Comparison of ENCODE assay signal across 14 cellular contexts in the genomic region with DNA sequence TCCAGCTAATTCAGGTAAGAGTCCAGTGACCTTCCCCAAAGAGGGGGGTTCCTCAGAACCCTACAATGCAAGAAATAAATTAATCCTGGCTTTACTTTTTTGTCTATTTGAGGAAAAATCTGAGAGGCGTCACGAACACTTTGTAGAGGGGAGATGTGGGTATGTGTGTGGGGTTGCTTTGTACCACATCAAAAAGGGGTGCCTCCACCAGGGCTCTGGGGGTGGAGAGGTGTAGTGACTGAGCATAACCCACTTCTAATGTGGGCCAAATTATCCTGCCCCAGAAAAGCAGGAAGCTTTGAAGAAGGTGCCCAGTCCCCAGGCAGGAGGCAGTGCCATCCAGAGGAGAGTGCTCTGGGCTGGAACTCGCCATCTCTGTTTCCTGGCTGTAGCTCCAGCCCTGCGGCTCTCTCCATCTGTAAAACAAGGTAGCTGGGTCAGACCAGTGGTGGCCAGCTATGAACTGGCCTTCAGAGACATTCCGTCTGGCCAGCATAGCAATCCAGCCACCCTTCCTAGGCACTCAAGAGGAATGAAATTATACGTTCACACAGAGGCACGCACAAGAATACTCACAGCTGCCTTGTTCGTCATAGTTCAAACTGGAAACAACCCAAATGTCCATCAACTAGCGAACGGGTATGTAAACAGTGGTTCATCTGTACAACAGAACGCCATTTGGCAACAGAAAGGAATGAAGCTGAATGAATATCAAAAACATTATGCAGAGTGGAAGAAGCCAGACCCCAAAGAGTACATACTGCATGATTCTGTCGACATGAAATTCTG. TPM values are rescaled to one million over a fixed set of nuclear protein-coding genes. Genes with fewer than 3 reads are reported as not detected.
DNase-seq lines count a peak whose midpoint lies in the region; ATAC-seq and TF ChIP-seq lines count a peak whose summit lies in the region.
"Had no signal": no experiment of that assay in that cellular context is flagged by ENCODE, and none has a peak within 500 bp of the region (broad histone marks: within the 10 kb centered on the region; RNA-seq: fewer than 3 reads in every experiment).

No MANE protein-coding gene starts in this region.

- TF ChIP-seq POLR2A in stomach (IDR thresholded peaks at IDR 0.05) = no peak

- H3K27me3 ChIP-seq in PC-3 (ENCODE audit: low read length) (no peaks in the 10 kb centered on the region), stomach (peaks cover 0 to 3% (median 0%) of the 10 kb centered on the region in 3 donors)

- H3K9ac ChIP-seq in PC-3 (ENCODE audit: low read length) = no peak overlapping the region

- no peaks in the 10 kb centered on the region for H3K9me3 ChIP-seq in PC-3 (ENCODE audit: low read length)
- no peaks in the 10 kb centered on the region for H3K9me3 ChIP-seq in stomach
- H3K9me3 ChIP-seq: A549, left lung had no signal

- intact Hi-C loops in PC-3 (cut with micrococcal nuclease) = no loop called here
- intact Hi-C loops in stomach (cut with DNase I; ENCODE audit: low total_unique reads) = no loop called here

- no peak overlapping the region for H3K4me3 Mint-ChIP-seq in activated T-cell treated with anti-CD3 and anti-CD28 coated beads, Interleukin-2, amount 50 U/mL, for 4 hours
- H3K4me3 Mint-ChIP-seq: dendritic cell treated with granulocyte-macrophage colony-stimulating factor and Interleukin-4, amounts not matched to agents 40 ng/mL and 50 ng/mL, for 4 days; nephron had no signal

- H3F3A ChIP-seq in PC-3 (ENCODE audit: low read length, unreplicated experiment) = no peaks in the 10 kb centered on the region

- no peaks in the 10 kb centered on the region for H3K27me3 Mint-ChIP-seq in activated T-cell treated with anti-CD3 and anti-CD28 coated beads, Interleukin-2, amount 50 U/mL, for 4 hours (ENCODE audit: low read depth)
- H3K27me3 Mint-ChIP-seq: dendritic cell treated with granulocyte-macrophage colony-stimulating factor and Interleukin-4, amounts not matched to agents 40 ng/mL and 50 ng/mL, for 4 days had no signal

- peak; percentile 33 for TF ChIP-seq EP300 in stomach (IDR thresholded peaks at IDR 0.05)

- H3K4me3 ChIP-seq in PC-3 (ENCODE audit: low read length) = no peak overlapping the region
- H3K4me3 ChIP-seq in fibroblast of mammary gland (ENCODE audit: control insufficient read depth, low read depth, low read length) = no peak overlapping the region
- no peak overlapping the region for H3K4me3 ChIP-seq in stomach
- H3K4me3 ChIP-seq: A549, left lung, smooth muscle cell had no signal

- H3K36me3 Mint-ChIP-seq in activated T-cell treated with anti-CD3 and anti-CD28 coated beads, Interleukin-2, amount 50 U/mL, for 4 hours (ENCODE audit: insufficient read depth) = peaks cover 2% of the 10 kb centered on the region

- H4K20me1 ChIP-seq in PC-3 (ENCODE audit: low read length) = no peaks in the 10 kb centered on the region

- CTCF ChIA-PET in PC-3 (lab: Charles Lee) = no interaction called here

- H3K27ac ChIP-seq in PC-3 (ENCODE audit: low read length) (no peak overlapping the region), stomach (peak overlapping the region in 2 of 5 donors; percentile 44 to 80)
- H3K27ac ChIP-seq: A549, left lung had no signal

- H3K79me2 ChIP-seq in PC-3 (ENCODE audit: low read length) = no peaks in the 10 kb centered on the region

- DNase-seq in activated T-cell treated with anti-CD3 and anti-CD28 coated beads for 4 hours (peak; percentile 29), PC-3 (peak; percentile 43), fibroblast of mammary gland (ENCODE audit: low read depth) (peak; percentile 57), stomach (no peak), NK-92 (lab: John Stamatoyannopoulos, UW; ENCODE audit: unreplicated experiment) (no peak)
- no peak for DNase-seq in activated T-cell treated with anti-CD3 and anti-CD28 coated beads, Interleukin-2, amount 50 U/mL, for 4 hours
- no peak for DNase-seq in NK-92 treated with Interleukin-12 subunit alpha and Interleukin-12 subunit beta, amount 100 ng/mL, for 24 hours (lab: John Stamatoyannopoulos, UW)
- DNase-seq: head of caudate nucleus had no signal

- BruUV-seq in PC-3 (replicated peaks; lab: Mats Ljungman, UMichigan) = no TSS peak

- H3K9me3 Mint-ChIP-seq in activated T-cell treated with anti-CD3 and anti-CD28 coated beads, Interleukin-2, amount 50 U/mL, for 4 hours = peaks cover 4% of the 10 kb centered on the region
- H3K9me3 Mint-ChIP-seq: dendritic cell treated with granulocyte-macrophage colony-stimulating factor and Interleukin-4, amounts not matched to agents 40 ng/mL and 50 ng/mL, for 4 days had no signal

- ATAC-seq in activated T-cell treated with anti-CD3 and anti-CD28 coated beads, Interleukin-2, amount 50 U/mL, for 4 hours = no peak
- ATAC-seq in PC-3 (no peak), HG03175 (IDR thresholded peaks at IDR 0.05; ENCODE audit: unreplicated experiment) (no peak)
- ATAC-seq: A549, left lung had no signal

- WGBS in stomach, 5 donors = 42 to 60% (median 50%) methylated on average over 12 of the region's 12 CpGs

- H2AFZ ChIP-seq in PC-3 (ENCODE audit: low read length) = 0 out of 2 replicates have a peak overlapping the region, but pooled peaks have one; percentile 2

- peaks cover 38% of the 10 kb centered on the region for H3K4me1 Mint-ChIP-seq in activated T-cell treated with anti-CD3 and anti-CD28 coated beads, Interleukin-2, amount 50 U/mL, for 4 hours (ENCODE audit: low read depth)

- no peak overlapping the region for H3K4me2 ChIP-seq in PC-3 (ENCODE audit: low read length)
- H3K4me2 ChIP-seq: A549, smooth muscle cell had no signal

- no peaks in the 10 kb centered on the region for H3K9me2 ChIP-seq in PC-3 (replicated peaks; ENCODE audit: low read length)

- H3K4me1 ChIP-seq in PC-3 (ENCODE audit: insufficient read depth, low read length) (no peaks in the 10 kb centered on the region), stomach (peaks cover 7 to 22% (median 16%) of the 10 kb centered on the region in 4 donors)
- H3K4me1 ChIP-seq: A549 had no signal

- no peak for TF ChIP-seq CTCF in PC-3 (conservative IDR thresholded peaks at IDR 0.05; ENCODE audit: low read depth, low read length)
- TF ChIP-seq CTCF in fibroblast of mammary gland (conservative IDR thresholded peaks at IDR 0.05; ENCODE audit: control insufficient read depth, insufficient read depth, low read depth, low read length) = no peak
- TF ChIP-seq CTCF in stomach (IDR thresholded peaks at IDR 0.05) = no peak

- H3K36me3 ChIP-seq in PC-3 (ENCODE audit: low read depth, low read length) = no peaks in the 10 kb centered on the region
- no peaks in the 10 kb centered on the region for H3K36me3 ChIP-seq in stomach
- H3K36me3 ChIP-seq: left lung had no signal

- POLR2A ChIA-PET in PC-3 (lab: Charles Lee; ENCODE audit: unreplicated experiment) = no interaction called here

RNA-seq across cellular contexts. Expression of gene TNFRSF1B, which starts 45.4 kb away (rescaled TPM):
- 100 to 1,000 TPM; 218 to 255 (median 229) TPM for total RNA-seq in activated T-cell treated with anti-CD3 and anti-CD28 coated beads, Interleukin-2, amount 50 U/mL, for 4 hours
- total RNA-seq in PC-3 (2014; rRNA removed) (0.29 and 1.3 TPM in 2 replicates), stomach (10 to 100 TPM in 4 of 5 donors, 1 to 10 TPM in 1; 7.1 to 24.3 (median 14.9) TPM)
- 1 to 10 TPM; 5.4 to 8.4 (median 7.8) TPM for polyA plus RNA-seq in stomach

RNA-seq across cellular contexts. Expression of gene TNFRSF8, which starts 58.3 kb away (rescaled TPM):
- 10 to 100 TPM; 13.7 to 17.5 (median 14.9) TPM for total RNA-seq in activated T-cell treated with anti-CD3 and anti-CD28 coated beads, Interleukin-2, amount 50 U/mL, for 4 hours
- total RNA-seq in PC-3 (2014; rRNA removed) = 0.12 TPM in 1 of 2 replicates, not detected in the other
- total RNA-seq in stomach = under 1 TPM in 3 of 5 donors, not detected in 2; 0.18 to 0.58 (median 0.45) TPM
- polyA plus RNA-seq in stomach = 1 to 10 TPM; 1.2 to 2.1 (median 1.5) TPM

Comparison
In these comparisons a context has a peak if more than half of its experiments do, and no peak if none do; other contexts are left out.
1. DNase-seq: peak in activated T-cell treated with anti-CD3 and anti-CD28 coated beads for 4 hours (single experiment), PC-3 (single experiment) and fibroblast of mammary gland (single experiment); none in activated T-cell treated with anti-CD3 and anti-CD28 coated beads, Interleukin-2, amount 50 U/mL, for 4 hours (single experiment), stomach (single experiment), NK-92 (single experiment) and NK-92 treated with Interleukin-12 subunit alpha and Interleukin-12 subunit beta, amount 100 ng/mL, for 24 hours (single experiment).
2. RNA of gene TNFRSF1B, which starts 45.4 kb away (total RNA-seq): 218 to 255 TPM in activated T-cell treated with anti-CD3 and anti-CD28 coated beads, Interleukin-2, amount 50 U/mL, for 4 hours; 7.1 to 24.3 TPM in stomach and 0.29 to 1.3 TPM in PC-3; every median in the first group is over 4 times any median in the second.
3. RNA of gene TNFRSF8, which starts 58.3 kb away (total RNA-seq): 13.7 to 17.5 TPM in activated T-cell treated with anti-CD3 and anti-CD28 coated beads, Interleukin-2, amount 50 U/mL, for 4 hours; 0.18 to 0.58 TPM in stomach and 0.12 TPM in PC-3; every median in the first group is over 4 times any median in the second.